ENCODE assay signal across 7 cellular contexts in genomic region chr1:32336963-32337675, GRCh38. TPM values are rescaled to one million over a fixed set of nuclear protein-coding genes. Genes with fewer than 3 reads are reported as not detected.
DNase-seq lines count a peak whose midpoint lies in the region; ATAC-seq and TF ChIP-seq lines count a peak whose summit lies in the region.

No MANE protein-coding gene starts in this region.

- H3K9me3 Mint-ChIP-seq in activated naive CD8-positive, alpha-beta T cell treated with anti-CD3 and anti-CD28 coated beads, Interleukin-2, amount 10 ng/mL, durations not matched to agents 7 days and 5 days: no peaks in the 10 kb centered on the region

- H3K27ac ChIP-seq in PC-9 (no peak overlapping the region), liver (ENCODE audit: low read depth in 1 of 2, low read length in 2 of 2) (peak overlapping the region; percentile 28 to 40), upper lobe of left lung (peak overlapping the region; percentile 72 to 89 (median 78)), prostate gland (no peak overlapping the region)

- H3K4me1 Mint-ChIP-seq in activated naive CD8-positive, alpha-beta T cell treated with anti-CD3 and anti-CD28 coated beads, Interleukin-2, amount 10 ng/mL, durations not matched to agents 7 days and 5 days: peaks cover 21% of the 10 kb centered on the region

- TF ChIP-seq RAD21 in liver (IDR thresholded peaks at IDR 0.05): no peak

- peaks cover 13% of the 10 kb centered on the region for H3K79me2 ChIP-seq in PC-9 (ENCODE audit: low read depth)

- H3K36me3 Mint-ChIP-seq in activated naive CD8-positive, alpha-beta T cell treated with anti-CD3 and anti-CD28 coated beads, Interleukin-2, amount 10 ng/mL, durations not matched to agents 7 days and 5 days: peaks cover 2% of the 10 kb centered on the region

- intact Hi-C loops in PC-9 (cut with micrococcal nuclease; ENCODE audit: unreplicated experiment) (loop anchor here (2.0 kb wide), 1 partner anchor 14 kb away; no protein-coding TSS in a partner anchor), prostate gland (cut with DNase I) (no loop called here)

- H3K9ac ChIP-seq in liver (ENCODE audit: low read depth in 1 of 2, low read length in 2 of 2): no peak overlapping the region

- H3K27me3 ChIP-seq in PC-9 (ENCODE audit: insufficient read depth, low read depth) (no peaks in the 10 kb centered on the region), liver (ENCODE audit: control insufficient read depth in 4 of 4, insufficient read depth in 4 of 4, low read length in 3 of 4) (no peaks in the 10 kb centered on the region), upper lobe of left lung (no peaks in the 10 kb centered on the region), prostate gland (replicated peaks; ENCODE audit: insufficient read depth) (no peaks in the 10 kb centered on the region)

- TF ChIP-seq POLR2A in upper lobe of left lung (IDR thresholded peaks at IDR 0.05): no peak
- no peak for TF ChIP-seq POLR2A in prostate gland (IDR thresholded peaks at IDR 0.05)

- no peak overlapping the region; the same call in 1 of the 2 replicates for H3K4me2 ChIP-seq in PC-9

- H3K4me3 ChIP-seq in PC-9 (no peak overlapping the region), liver (ENCODE audit: low read depth in 1 of 3, low read length in 3 of 3) (no peak overlapping the region), upper lobe of left lung (peak overlapping the region in 1 of 4 donors; percentile 87), prostate gland (no peak overlapping the region)

- no peak for TF ChIP-seq EP300 in upper lobe of left lung (IDR thresholded peaks at IDR 0.05)

- peaks cover 7% of the 10 kb centered on the region for H3K27me3 Mint-ChIP-seq in activated naive CD8-positive, alpha-beta T cell treated with anti-CD3 and anti-CD28 coated beads, Interleukin-2, amount 10 ng/mL, durations not matched to agents 7 days and 5 days

- POLR2A ChIA-PET in PC-9 (lab: Charles Lee; ENCODE audit: unreplicated experiment): no interaction called here
- POLR2A ChIA-PET in activated naive CD8-positive, alpha-beta T cell treated with anti-CD3 and anti-CD28 coated beads, Interleukin-2, amount 10 ng/mL, durations not matched to agents 7 days and 5 days (lab: Charles Lee): interaction anchor here (0.7 to 3.8 kb wide), 14 partner anchors 8 to 548 kb away, joined by 3 to 33 read pairs (median 9); partner anchors contain the start of genes BSDC1, HDAC1, IQCC and LCK

- H3K36me3 ChIP-seq in PC-9 (ENCODE audit: low read depth) (peaks cover 2% of the 10 kb centered on the region; the same call in 1 of the 2 replicates), liver (ENCODE audit: control insufficient read depth in 4 of 4, insufficient read depth in 3 of 4, low read depth in 1 of 4, low read length in 3 of 4) (peaks cover 0 to 10% (median 4%) of the 10 kb centered on the region in 4 donors), upper lobe of left lung (peaks cover 2 to 16% (median 9%) of the 10 kb centered on the region in 4 donors), prostate gland (peaks cover 0 to 6% of the 10 kb centered on the region in 2 donors)

- DNase-seq in PC-9 (peak; percentile 38 to 48), upper lobe of left lung (peak in 1 of 2 donors; percentile 76), NCI-H510A treated with DMSO at 0.1 percent for 48 hours (lab: John Stamatoyannopoulos, UW) (no peak), prostate gland (ENCODE audit: low spot score) (no peak)
- DNase-seq in activated naive CD8-positive, alpha-beta T cell treated with anti-CD3 and anti-CD28 coated beads, Interleukin-2, amount 10 ng/mL, durations not matched to agents 7 days and 5 days: peak; percentile 47

- H3K9me3 ChIP-seq in PC-9 (ENCODE audit: insufficient read depth, low read depth) (no peaks in the 10 kb centered on the region), liver (ENCODE audit: control insufficient read depth in 4 of 4, low read length in 3 of 4) (no peaks in the 10 kb centered on the region), upper lobe of left lung (no peaks in the 10 kb centered on the region), prostate gland (no peaks in the 10 kb centered on the region)

- CTCF ChIA-PET in PC-9 (lab: Charles Lee): no interaction called here

- ATAC-seq in GM21529 (IDR thresholded peaks at IDR 0.05; ENCODE audit: unreplicated experiment) (peak; percentile 23), upper lobe of left lung (ENCODE audit: low FRiP score in 2 of 2) (peak; percentile 57 to 74)
- peak; percentile 24 for ATAC-seq in activated naive CD8-positive, alpha-beta T cell treated with anti-CD3 and anti-CD28 coated beads, Interleukin-2, amount 10 ng/mL, durations not matched to agents 7 days and 5 days (ENCODE audit: low read depth)

- peak overlapping the region; percentile 54 for H3K4me3 Mint-ChIP-seq in activated naive CD8-positive, alpha-beta T cell treated with anti-CD3 and anti-CD28 coated beads, Interleukin-2, amount 10 ng/mL, durations not matched to agents 7 days and 5 days

- no peaks in the 10 kb centered on the region for H3K9me2 ChIP-seq in PC-9 (ENCODE audit: insufficient read depth)

- no TSS peak for BruUV-seq in PC-9 (replicated peaks; lab: Mats Ljungman, UMichigan)

- no peak for TF ChIP-seq CTCF in PC-9 (conservative IDR thresholded peaks at IDR 0.05)
- no peak for TF ChIP-seq CTCF in liver (IDR thresholded peaks at IDR 0.05; ENCODE audit: low read depth, low read length, missing input control)
- no peak for TF ChIP-seq CTCF in upper lobe of left lung (IDR thresholded peaks at IDR 0.05)
- no peak for TF ChIP-seq CTCF in prostate gland (IDR thresholded peaks at IDR 0.05)

- no peaks in the 10 kb centered on the region for H4K20me1 ChIP-seq in PC-9 (ENCODE audit: insufficient read depth)

- H2AFZ ChIP-seq in PC-9: no peak overlapping the region

- H3K4me1 ChIP-seq in PC-9 (replicated peaks; ENCODE audit: insufficient read depth) (peaks cover 45% of the 10 kb centered on the region), liver (ENCODE audit: control insufficient read depth in 4 of 4, insufficient read depth in 4 of 4, low read length in 3 of 4) (peaks cover 2 to 22% (median 8%) of the 10 kb centered on the region in 4 donors), upper lobe of left lung (peaks cover 41 to 66% (median 53%) of the 10 kb centered on the region in 4 donors), prostate gland (replicated peaks) (peaks cover 3% of the 10 kb centered on the region)

- WGBS in liver: 66% methylated on average over 8 of the region's 8 CpGs
- WGBS in upper lobe of left lung, 2 donors: 20 to 65% methylated on average over 1 to 4 of the region's 8 CpGs
- 69% methylated on average over 8 of the region's 8 CpGs for WGBS in prostate gland

- H3K27ac Mint-ChIP-seq in activated naive CD8-positive, alpha-beta T cell treated with anti-CD3 and anti-CD28 coated beads, Interleukin-2, amount 10 ng/mL, durations not matched to agents 7 days and 5 days: no peak overlapping the region

- peaks cover 33% of the 10 kb centered on the region for H3F3A ChIP-seq in PC-9 (ENCODE audit: insufficient read depth, low read depth)

TF ChIP-seq in liver, 16 proteins besides CTCF, POLR2A, EP300 and RAD21 (continues in another document):
- TF ChIP-seq GABPA (IDR thresholded peaks at IDR 0.05 in 1 of 2, conservative IDR thresholded peaks at IDR 0.05 in 1 of 2) (no peak), EGR1 (IDR thresholded peaks at IDR 0.05; ENCODE audit: low read depth in 2 of 2) (no peak), YY1 (IDR thresholded peaks at IDR 0.05) (no peak), HNF4A (conservative IDR thresholded peaks at IDR 0.05) (no peak), SP1 (IDR thresholded peaks at IDR 0.05) (no peak), FOXA2 (IDR thresholded peaks at IDR 0.05) (no peak), MAX (IDR thresholded peaks at IDR 0.05) (no peak), NR2F2 (IDR thresholded peaks at IDR 0.05) (no peak), JUND (IDR thresholded peaks at IDR 0.05) (no peak), HNF4G (IDR thresholded peaks at IDR 0.05) (no peak), FOXA1 (IDR thresholded peaks at IDR 0.05) (no peak)

RNA-seq across cellular contexts. Expression of gene MARCKSL1, which starts 1.1 kb away (rescaled TPM):
- total RNA-seq in PC-9 (2021): 91.5 and 117 TPM in 2 replicates
- 10 to 100 TPM; 21.7 to 22.0 TPM for total RNA-seq in activated naive CD8-positive, alpha-beta T cell treated with anti-CD3 and anti-CD28 coated beads, Interleukin-2, amount 10 ng/mL, durations not matched to agents 7 days and 5 days
- total RNA-seq in liver: 10 to 100 TPM; 13.0 to 20.3 TPM
- 10 to 100 TPM; 16.6 to 29.5 TPM for polyA plus RNA-seq in liver
- total RNA-seq in upper lobe of left lung: 10 to 100 TPM in 2 of 6 donors, 1 to 10 TPM in 4; 1.0 to 56.9 (median 9.4) TPM
- 100 to 1,000 TPM; 144 to 243 TPM for total RNA-seq in prostate gland

RNA-seq across cellular contexts. Expression of gene FAM229A, which starts 25.2 kb away (rescaled TPM):
- 11.7 and 13.1 TPM in 2 replicates for total RNA-seq in PC-9 (2021)
- total RNA-seq in activated naive CD8-positive, alpha-beta T cell treated with anti-CD3 and anti-CD28 coated beads, Interleukin-2, amount 10 ng/mL, durations not matched to agents 7 days and 5 days: 10 to 100 TPM; 17.4 to 17.6 TPM
- total RNA-seq in liver: 1 to 10 TPM; 2.4 to 3.3 TPM
- polyA plus RNA-seq in liver: 1 to 10 TPM; 1.6 to 1.8 TPM
- 10 to 100 TPM in 3 of 6 donors, 1 to 10 TPM in 3; 4.3 to 43.0 (median 10.5) TPM for total RNA-seq in upper lobe of left lung
- 10 to 100 TPM in 1 of 2 donors, 1 to 10 TPM in 1; 8.5 to 24.2 TPM for total RNA-seq in prostate gland

RNA-seq across cellular contexts. Expression of gene TSSK3, which starts 25.2 kb away (rescaled TPM):
- total RNA-seq in PC-9 (2021): 3.8 and 3.9 TPM in 2 replicates
- total RNA-seq in activated naive CD8-positive, alpha-beta T cell treated with anti-CD3 and anti-CD28 coated beads, Interleukin-2, amount 10 ng/mL, durations not matched to agents 7 days and 5 days: 1 to 10 TPM in 1 of 2 experiments, under 1 TPM in 1; 0.51 to 1.6 TPM
- under 1 TPM in 1 of 2 donors, not detected in 1; 0.50 TPM for total RNA-seq in liver
- polyA plus RNA-seq in liver: under 1 TPM in 1 of 2 donors, not detected in 1; 0.14 TPM
- 1 to 10 TPM in 4 of 6 donors, not detected in 2; 1.2 to 2.3 (median 1.8) TPM for total RNA-seq in upper lobe of left lung
- 1 to 10 TPM in 1 of 2 donors, not detected in 1; 7.0 TPM for total RNA-seq in prostate gland

RNA-seq across cellular contexts. Expression of gene HDAC1, which starts 45.2 kb away (rescaled TPM):
- total RNA-seq in PC-9 (2021): 131 and 171 TPM in 2 replicates
- total RNA-seq in activated naive CD8-positive, alpha-beta T cell treated with anti-CD3 and anti-CD28 coated beads, Interleukin-2, amount 10 ng/mL, durations not matched to agents 7 days and 5 days: 100 to 1,000 TPM; 195 to 197 TPM
- total RNA-seq in liver: 10 to 100 TPM; 57.3 to 58.1 TPM
- 10 to 100 TPM; 32.1 to 33.1 TPM for polyA plus RNA-seq in liver
- total RNA-seq in upper lobe of left lung: 10 to 100 TPM; 36.8 to 78.0 (median 48.8) TPM
- total RNA-seq in prostate gland: 10 to 100 TPM; 85.8 to 98.0 TPM

RNA-seq across cellular contexts. Expression of gene BSDC1, which starts 57.1 kb away (rescaled TPM):
- total RNA-seq in PC-9 (2021) (74.0 and 76.2 TPM in 2 replicates), liver (10 to 100 TPM; 62.5 to 65.9 TPM), upper lobe of left lung (100 to 1,000 TPM in 1 of 6 donors, 10 to 100 TPM in 5; 60.8 to 116 (median 68.9) TPM), prostate gland (100 to 1,000 TPM in 1 of 2 donors, 10 to 100 TPM in 1; 78.3 to 248 TPM)
- total RNA-seq in activated naive CD8-positive, alpha-beta T cell treated with anti-CD3 and anti-CD28 coated beads, Interleukin-2, amount 10 ng/mL, durations not matched to agents 7 days and 5 days: 10 to 100 TPM; 58.0 to 63.2 TPM
- polyA plus RNA-seq in liver: 10 to 100 TPM; 40.0 to 41.4 TPM

Comparison
In these comparisons a context has a peak if more than half of its experiments do, and no peak if none do; other contexts are left out.
1. DNase-seq: peak in PC-9 (2 of 2) and activated naive CD8-positive, alpha-beta T cell treated with anti-CD3 and anti-CD28 coated beads, Interleukin-2, amount 10 ng/mL, durations not matched to agents 7 days and 5 days (single experiment); none in NCI-H510A treated with DMSO at 0.1 percent for 48 hours (single experiment) and prostate gland (single experiment).
2. H3K27ac ChIP-seq: peak in liver (2 of 2) and upper lobe of left lung (4 of 4); none in PC-9 (single experiment) and prostate gland (0 of 2).
3. Peak in every context shown above with its lines, with median percentiles within 50 percentile points of each other: ATAC-seq.